Comparison of ENCODE assay signal across 27 cellular contexts in genomic region chr3:8762607-8763377, GRCh38. TPM values are rescaled to one million over a fixed set of nuclear protein-coding genes. Genes with fewer than 3 reads are reported as not detected.
"Had no signal": no experiment of that assay in that cellular context is flagged by ENCODE, and none has a peak within 500 bp of the region (broad histone marks: within the 10 kb centered on the region; RNA-seq: fewer than 3 reads in every experiment).

No MANE protein-coding gene starts in this region.

- H3K9me3 ChIP-seq: colonic mucosa, esophagus squamous epithelium, gastroesophageal sphincter, upper lobe of right lung had no signal

- H3K36me3 Mint-ChIP-seq: activated naive CD8-positive, alpha-beta T cell treated with anti-CD3 and anti-CD28 coated beads for 36 hours; memory B cell had no signal

- H3K36me3 ChIP-seq: colonic mucosa, esophagus squamous epithelium, gastroesophageal sphincter, upper lobe of right lung had no signal

- H3K27ac Mint-ChIP-seq: activated B cell treated with CpG ODN at 0.5 μM for 24 hours; activated CD4-positive, alpha-beta T cell treated with anti-CD3 and anti-CD28 coated beads for 36 hours; activated naive CD8-positive, alpha-beta T cell treated with anti-CD3 and anti-CD28 coated beads for 36 hours; activated T-cell treated with anti-CD3 and anti-CD28 coated beads, Interleukin-2, amount 50 U/mL, for 24 hours; activated T-helper 2 cell treated with anti-CD3 and anti-CD28 coated beads, Interferon-gamma antibody, Interleukin-2, Interleukin-4, amounts not matched to agents 10 μg/mL and 5 μg/mL and 100 μg/mL, durations not matched to agents 14 hours and 24 hours and 36 hours; memory B cell; nephron; T-helper 1 cell treated with Interleukin-12 subunit alpha and Interleukin-12 subunit beta and Interleukin-4 antibody, amounts not matched to agents 30 μg/mL and 1 μg/mL, for 36 hours had no signal

- DNase-seq: activated B cell treated with CpG ODN at 0.5 μM for 24 hours; activated CD4-positive, alpha-beta T cell treated with anti-CD3 and anti-CD28 coated beads for 36 hours; activated CD4-positive, alpha-beta T cell treated with anti-CD3 and anti-CD28 coated beads, Interleukin-2, amount 50 U/mL, for 4 hours; activated CD8-positive, alpha-beta memory T cell treated with anti-CD3 and anti-CD28 coated beads for 24 hours; activated CD8-positive, alpha-beta memory T cell treated with anti-CD3 and anti-CD28 coated beads, Interleukin-2, amount 50 U/mL, for 4 hours; activated naive CD4-positive, alpha-beta T cell treated with Interleukin-2 at 50 U/mL for 16 hours; activated naive CD8-positive, alpha-beta T cell treated with anti-CD3 and anti-CD28 coated beads for 36 hours; activated T-cell treated with anti-CD3 and anti-CD28 coated beads, Interleukin-2, amount 50 U/mL, for 24 hours; colonic mucosa; dorsolateral prefrontal cortex; esophagus squamous epithelium; hypothalamus; left cardiac atrium; stimulated activated CD4-positive, alpha-beta T cell treated with anti-CD3 and anti-CD28 coated beads, Interleukin-4, amount 100 ng/mL, for 24 hours; stimulated activated naive CD4-positive, alpha-beta T cell treated with Interleukin-2 at 50 U/mL for 16 hours; T1000; upper lobe of right lung had no signal

- H3K4me1 ChIP-seq: colonic mucosa, upper lobe of right lung had no signal

- H3K4me3 ChIP-seq: colonic mucosa, dorsolateral prefrontal cortex, esophagus squamous epithelium, gastroesophageal sphincter, upper lobe of right lung had no signal

- H3K4me3 Mint-ChIP-seq: activated B cell treated with CpG ODN at 0.5 μM for 24 hours; activated CD4-positive, alpha-beta T cell treated with anti-CD3 and anti-CD28 coated beads for 36 hours; activated naive CD8-positive, alpha-beta T cell treated with anti-CD3 and anti-CD28 coated beads for 36 hours; activated T-cell treated with anti-CD3 and anti-CD28 coated beads, Interleukin-2, amount 50 U/mL, for 24 hours; memory B cell; nephron; T-helper 1 cell treated with Interleukin-12 subunit alpha and Interleukin-12 subunit beta and Interleukin-4 antibody, amounts not matched to agents 30 μg/mL and 1 μg/mL, for 36 hours had no signal

- H3K4me1 Mint-ChIP-seq: activated CD4-positive, alpha-beta T cell treated with anti-CD3 and anti-CD28 coated beads for 36 hours; activated naive CD8-positive, alpha-beta T cell treated with anti-CD3 and anti-CD28 coated beads for 36 hours; memory B cell had no signal

- FAIRE-seq: bronchial epithelial cell, islet of Langerhans had no signal

- H3K27ac ChIP-seq: colonic mucosa, dorsolateral prefrontal cortex, esophagus squamous epithelium, gastroesophageal sphincter, upper lobe of right lung had no signal

- H3K9me3 Mint-ChIP-seq: activated B cell treated with CpG ODN at 0.5 μM for 24 hours; activated naive CD8-positive, alpha-beta T cell treated with anti-CD3 and anti-CD28 coated beads for 36 hours; activated T-cell treated with anti-CD3 and anti-CD28 coated beads, Interleukin-2, amount 50 U/mL, for 24 hours; activated T-helper 2 cell treated with anti-CD3 and anti-CD28 coated beads, Interferon-gamma antibody, Interleukin-2, Interleukin-4, amounts not matched to agents 10 μg/mL and 5 μg/mL and 100 μg/mL, durations not matched to agents 14 hours and 24 hours and 36 hours; memory B cell; nephron; T-helper 1 cell treated with Interleukin-12 subunit alpha and Interleukin-12 subunit beta and Interleukin-4 antibody, amounts not matched to agents 30 μg/mL and 1 μg/mL, for 36 hours had no signal

RNA-seq across cellular contexts. Expression of gene CAV3, which starts 29.2 kb away (rescaled TPM):
- total RNA-seq: activated B cell treated with CpG ODN at 0.5 μM for 24 hours; activated CD4-positive, alpha-beta T cell treated with anti-CD3 and anti-CD28 coated beads for 36 hours; activated naive CD8-positive, alpha-beta T cell treated with anti-CD3 and anti-CD28 coated beads for 36 hours; activated T-helper 2 cell treated with anti-CD3 and anti-CD28 coated beads, Interferon-gamma antibody, Interleukin-2, Interleukin-4, amounts not matched to agents 10 μg/mL and 5 μg/mL and 100 μg/mL, durations not matched to agents 14 hours and 24 hours and 36 hours; bronchial epithelial cell; colonic mucosa; esophagus squamous epithelium; gastroesophageal sphincter; liver; posterior vena cava; renal cortical epithelial cell had no signal
- polyA plus RNA-seq: liver had no signal
